In genomic region chr19:15298847-15299567, GRCh38 we compare ENCODE assay signal across 1 cellular context.
TF ChIP-seq lines count a peak whose summit lies in the region.

No MANE protein-coding gene starts in this region.

TF ChIP-seq in GM23338, 12 proteins besides CTCF, POLR2A, EP300 and RAD21 (continued from another document):
- no peak for TF ChIP-seq ZNF462 (CRISPR knock-in tag; IDR thresholded peaks at IDR 0.05)
- no peak for TF ChIP-seq ZNF331 (CRISPR knock-in tag; IDR thresholded peaks at IDR 0.05; ENCODE audit: low read depth)
- TF ChIP-seq REST (IDR thresholded peaks at IDR 0.05; ENCODE audit: unreplicated experiment): no peak
- no peak for TF ChIP-seq EZH2phosphoT487 (IDR thresholded peaks at IDR 0.05; ENCODE audit: unreplicated experiment)
- TF ChIP-seq CREB1 (CRISPR knock-in tag; IDR thresholded peaks at IDR 0.05; ENCODE audit: low read depth): no peak
TF ChIP-seq in GM23338: peak in this region for 0.
